11 cellular contexts compared by ENCODE assay signal in the genomic region with DNA sequence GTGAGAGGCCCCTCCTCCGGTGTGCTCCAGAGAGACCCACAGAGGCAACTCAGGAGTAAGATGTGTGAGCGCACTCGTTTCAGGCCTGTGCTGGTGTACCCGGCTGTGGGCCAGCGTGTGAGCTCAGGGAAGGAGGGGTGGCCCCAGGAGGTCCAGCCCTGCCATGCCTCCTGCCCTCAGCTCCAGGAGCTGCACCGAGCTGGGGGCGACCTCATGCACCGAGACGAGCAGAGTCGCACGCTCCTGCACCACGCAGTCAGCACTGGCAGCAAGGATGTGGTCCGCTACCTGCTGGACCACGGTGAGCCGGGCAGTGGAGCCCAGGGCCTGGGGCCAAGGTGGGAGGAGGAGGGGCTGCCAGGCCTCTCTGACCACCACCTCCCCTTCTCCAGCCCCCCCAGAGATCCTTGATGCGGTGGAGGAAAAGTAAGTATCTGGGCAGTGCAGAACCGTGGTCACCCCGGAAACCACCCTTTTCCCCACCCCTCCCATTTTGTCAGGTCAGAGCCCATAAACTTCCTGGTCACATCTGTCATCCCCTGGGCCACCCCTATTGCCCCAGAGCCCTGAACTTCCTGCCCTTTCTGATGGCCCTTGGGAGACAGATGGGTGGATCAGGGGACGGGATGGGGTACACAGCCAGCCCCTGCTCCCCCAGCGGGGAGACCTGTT. TPM values are rescaled to one million over a fixed set of nuclear protein-coding genes. Genes with fewer than 3 reads are reported as not detected.
DNase-seq lines count a peak whose midpoint lies in the region; ATAC-seq and TF ChIP-seq lines count a peak whose summit lies in the region.
"Had no signal": no experiment of that assay in that cellular context is flagged by ENCODE, and none has a peak within 500 bp of the region (broad histone marks: within the 10 kb centered on the region; RNA-seq: fewer than 3 reads in every experiment).

No MANE protein-coding gene starts in this region.

- POLR2A ChIA-PET in RWPE1 (lab: Yijun Ruan, JAX; ENCODE audit: low non-redundant PET), result no interaction called here

- intact Hi-C loops in activated T-helper 2 cell treated with anti-CD3 and anti-CD28 coated beads, Interferon-gamma antibody, Interleukin-2, Interleukin-4, amounts not matched to agents 10 μg/mL and 5 μg/mL and 100 μg/mL, durations not matched to agents 14 hours and 24 hours and 36 hours (cut with micrococcal nuclease), result no loop called here

- peaks cover 8% of the 10 kb centered on the region for H3K27me3 Mint-ChIP-seq in glutamatergic neuron (ENCODE audit: unreplicated experiment)
- H3K27me3 Mint-ChIP-seq in activated T-helper 2 cell treated with anti-CD3 and anti-CD28 coated beads, Interferon-gamma antibody, Interleukin-2, Interleukin-4, amounts not matched to agents 10 μg/mL and 5 μg/mL and 100 μg/mL, durations not matched to agents 14 hours and 24 hours and 36 hours (ENCODE audit: low read depth), result peaks cover 12% of the 10 kb centered on the region

- DNase-seq in DMS53 (lab: John Stamatoyannopoulos, UW), result peak; percentile 43
- no peak for DNase-seq in DMS53 treated with DMSO at 0.1 percent for 48 hours (lab: John Stamatoyannopoulos, UW; ENCODE audit: unreplicated experiment)
- DNase-seq in RWPE1 (ENCODE audit: low spot score), result no peak
- peak; percentile 42 for DNase-seq in glutamatergic neuron
- DNase-seq in retina, result peak; percentile 46
- no peak for DNase-seq in activated T-helper 2 cell treated with anti-CD3 and anti-CD28 coated beads, Interferon-gamma antibody, Interleukin-2, Interleukin-4, amounts not matched to agents 10 μg/mL and 5 μg/mL and 100 μg/mL, durations not matched to agents 14 hours and 24 hours and 36 hours (ENCODE audit: low spot score)
- no peak for DNase-seq in cerebellar nuclear complex (lab: John Stamatoyannopoulos, UW)
- DNase-seq: activated effector memory CD4-positive, alpha-beta T cell treated with anti-CD3 and anti-CD28 coated beads, Interleukin-2, amount 50 U/mL, for 16 hours had no signal

- H3K4me3 Mint-ChIP-seq in glutamatergic neuron (ENCODE audit: unreplicated experiment), result peak overlapping the region; percentile 82
- no peak overlapping the region for H3K4me3 Mint-ChIP-seq in activated T-helper 2 cell treated with anti-CD3 and anti-CD28 coated beads, Interferon-gamma antibody, Interleukin-2, Interleukin-4, amounts not matched to agents 10 μg/mL and 5 μg/mL and 100 μg/mL, durations not matched to agents 14 hours and 24 hours and 36 hours (ENCODE audit: low read depth)
- H3K4me3 Mint-ChIP-seq: dendritic cell treated with granulocyte-macrophage colony-stimulating factor and Interleukin-4, amounts not matched to agents 40 ng/mL and 50 ng/mL, for 4 days had no signal

- TF ChIP-seq CTCF in RWPE1 (conservative IDR thresholded peaks at IDR 0.05; ENCODE audit: low read depth) (no peak), glutamatergic neuron (IDR thresholded peaks at IDR 0.05; ENCODE audit: partially characterized antibody, unreplicated experiment) (no peak)

- peaks cover 14% of the 10 kb centered on the region for H3K9me3 Mint-ChIP-seq in glutamatergic neuron (ENCODE audit: unreplicated experiment)
- H3K9me3 Mint-ChIP-seq in activated T-helper 2 cell treated with anti-CD3 and anti-CD28 coated beads, Interferon-gamma antibody, Interleukin-2, Interleukin-4, amounts not matched to agents 10 μg/mL and 5 μg/mL and 100 μg/mL, durations not matched to agents 14 hours and 24 hours and 36 hours, result no peaks in the 10 kb centered on the region
- H3K9me3 Mint-ChIP-seq: dendritic cell treated with granulocyte-macrophage colony-stimulating factor and Interleukin-4, amounts not matched to agents 40 ng/mL and 50 ng/mL, for 4 days had no signal

- H3K4me1 Mint-ChIP-seq in glutamatergic neuron (ENCODE audit: low read depth, unreplicated experiment), result peaks cover 14% of the 10 kb centered on the region
- peaks cover 5% of the 10 kb centered on the region for H3K4me1 Mint-ChIP-seq in activated T-helper 2 cell treated with anti-CD3 and anti-CD28 coated beads, Interferon-gamma antibody, Interleukin-2, Interleukin-4, amounts not matched to agents 10 μg/mL and 5 μg/mL and 100 μg/mL, durations not matched to agents 14 hours and 24 hours and 36 hours (ENCODE audit: low read depth)

- no peak for ATAC-seq in GM21717 (IDR thresholded peaks at IDR 0.05; ENCODE audit: unreplicated experiment)

- CTCF ChIA-PET in RWPE1 (lab: Yijun Ruan, JAX), result interaction anchor here (0.6 to 1.6 kb wide), 3 partner anchors 10 to 1073 kb away, joined by 4 to 8 read pairs (median 5); no protein-coding TSS in a partner anchor

- peak overlapping the region; percentile 78 for H3K27ac ChIP-seq in RWPE1

- H3K36me3 Mint-ChIP-seq in glutamatergic neuron (ENCODE audit: unreplicated experiment), result no peaks in the 10 kb centered on the region
- peaks cover 37% of the 10 kb centered on the region for H3K36me3 Mint-ChIP-seq in activated T-helper 2 cell treated with anti-CD3 and anti-CD28 coated beads, Interferon-gamma antibody, Interleukin-2, Interleukin-4, amounts not matched to agents 10 μg/mL and 5 μg/mL and 100 μg/mL, durations not matched to agents 14 hours and 24 hours and 36 hours (ENCODE audit: low read depth)

- peak overlapping the region; percentile 95 for H3K27ac Mint-ChIP-seq in glutamatergic neuron (ENCODE audit: unreplicated experiment)
- H3K27ac Mint-ChIP-seq in activated T-helper 2 cell treated with anti-CD3 and anti-CD28 coated beads, Interferon-gamma antibody, Interleukin-2, Interleukin-4, amounts not matched to agents 10 μg/mL and 5 μg/mL and 100 μg/mL, durations not matched to agents 14 hours and 24 hours and 36 hours, result no peak overlapping the region
- H3K27ac Mint-ChIP-seq: dendritic cell treated with granulocyte-macrophage colony-stimulating factor and Interleukin-4, amounts not matched to agents 40 ng/mL and 50 ng/mL, for 4 days had no signal

RNA-seq across cellular contexts. Expression of gene MDK, which starts 2.5 kb away (rescaled TPM):
- total RNA-seq in glutamatergic neuron (ENCODE audit: unreplicated experiment), result 846 TPM
- 2.8 and 4.5 TPM in 2 replicates for total RNA-seq in activated T-helper 2 cell treated with anti-CD3 and anti-CD28 coated beads, Interferon-gamma antibody, Interleukin-2, Interleukin-4, amounts not matched to agents 10 μg/mL and 5 μg/mL and 100 μg/mL, durations not matched to agents 14 hours and 24 hours and 36 hours

RNA-seq across cellular contexts. Expression of gene CHRM4, which starts 12.6 kb away (rescaled TPM):
- 8.5 TPM for total RNA-seq in glutamatergic neuron (ENCODE audit: unreplicated experiment)
- 0.11 and 0.23 TPM in 2 replicates for total RNA-seq in activated T-helper 2 cell treated with anti-CD3 and anti-CD28 coated beads, Interferon-gamma antibody, Interleukin-2, Interleukin-4, amounts not matched to agents 10 μg/mL and 5 μg/mL and 100 μg/mL, durations not matched to agents 14 hours and 24 hours and 36 hours
- total RNA-seq: RPMI7951 had no signal

RNA-seq across cellular contexts. Expression of gene DGKZ, which starts 31.7 kb away (rescaled TPM):
- total RNA-seq in glutamatergic neuron (ENCODE audit: unreplicated experiment), result 60.9 TPM
- 82.3 and 86.1 TPM in 2 replicates for total RNA-seq in activated T-helper 2 cell treated with anti-CD3 and anti-CD28 coated beads, Interferon-gamma antibody, Interleukin-2, Interleukin-4, amounts not matched to agents 10 μg/mL and 5 μg/mL and 100 μg/mL, durations not matched to agents 14 hours and 24 hours and 36 hours

Comparison
In these comparisons a context has a peak if more than half of its experiments do, and no peak if none do; other contexts are left out.
1. DNase-seq: peak in DMS53 (single experiment), glutamatergic neuron (single experiment) and retina (single experiment); none in DMS53 treated with DMSO at 0.1 percent for 48 hours (single experiment), RWPE1 (single experiment), activated T-helper 2 cell treated with anti-CD3 and anti-CD28 coated beads, Interferon-gamma antibody, Interleukin-2, Interleukin-4, amounts not matched to agents 10 μg/mL and 5 μg/mL and 100 μg/mL, durations not matched to agents 14 hours and 24 hours and 36 hours (single experiment) and cerebellar nuclear complex (0 of 2).
2. RNA of gene MDK, which starts 2.5 kb away (total RNA-seq): 846 TPM in glutamatergic neuron (single experiment); 2.8 to 4.5 TPM in activated T-helper 2 cell treated with anti-CD3 and anti-CD28 coated beads, Interferon-gamma antibody, Interleukin-2, Interleukin-4, amounts not matched to agents 10 μg/mL and 5 μg/mL and 100 μg/mL, durations not matched to agents 14 hours and 24 hours and 36 hours; every median in the first group is over 100 times any median in the second.